ENCODE assay signal across 9 cellular contexts in genomic region chr6:3376064-3376463, GRCh38.
"Had no signal": no experiment of that assay in that cellular context is flagged by ENCODE, and none has a peak within 500 bp of the region (broad histone marks: within the 10 kb centered on the region; RNA-seq: fewer than 3 reads in every experiment).

No MANE protein-coding gene starts in this region.

- H3K4me3 Mint-ChIP-seq: activated B cell treated with CpG ODN at 0.5 μM for 24 hours; mesothelial cell of epicardium; neural progenitor cell; stimulated activated effector memory CD8-positive, alpha-beta T cell treated with anti-CD3 and anti-CD28 coated beads, Interleukin-12 subunit alpha, Interleukin-12 subunit beta, amount 100 ng/mL, for 72 hours had no signal

- H3K4me1 Mint-ChIP-seq: stimulated activated effector memory CD8-positive, alpha-beta T cell treated with anti-CD3 and anti-CD28 coated beads, Interleukin-12 subunit alpha, Interleukin-12 subunit beta, amount 100 ng/mL, for 72 hours had no signal

- H3K4me3 ChIP-seq: neural progenitor cell had no signal

- H3K36me3 Mint-ChIP-seq: mesothelial cell of epicardium; stimulated activated effector memory CD8-positive, alpha-beta T cell treated with anti-CD3 and anti-CD28 coated beads, Interleukin-12 subunit alpha, Interleukin-12 subunit beta, amount 100 ng/mL, for 72 hours had no signal

- H3K36me3 ChIP-seq: neural progenitor cell had no signal

- H3K27ac Mint-ChIP-seq: activated B cell treated with CpG ODN at 0.5 μM for 24 hours; mesothelial cell of epicardium; neural progenitor cell; stimulated activated effector memory CD8-positive, alpha-beta T cell treated with anti-CD3 and anti-CD28 coated beads, Interleukin-12 subunit alpha, Interleukin-12 subunit beta, amount 100 ng/mL, for 72 hours had no signal

- DNase-seq: activated B cell treated with CpG ODN at 0.5 μM for 24 hours; activated CD4-positive, alpha-beta T cell treated with anti-CD3 and anti-CD28 coated beads for 48 hours; activated CD8-positive, alpha-beta memory T cell treated with anti-CD3 and anti-CD28 coated beads for 24 hours; activated naive CD4-positive, alpha-beta T cell treated with Interleukin-2 at 50 U/mL for 16 hours; kidney; trophoblast cell had no signal

- H3K27ac ChIP-seq: neural progenitor cell had no signal

- H3K27me3 ChIP-seq: neural progenitor cell had no signal

- H3K9me3 Mint-ChIP-seq: activated B cell treated with CpG ODN at 0.5 μM for 24 hours; mesothelial cell of epicardium; neural progenitor cell; stimulated activated effector memory CD8-positive, alpha-beta T cell treated with anti-CD3 and anti-CD28 coated beads, Interleukin-12 subunit alpha, Interleukin-12 subunit beta, amount 100 ng/mL, for 72 hours had no signal
